In genomic region chr7:23336799-23337283, GRCh38 we compare ENCODE assay signal across 1 cellular context.
A peak's percentile ranks its signal among the peaks of the same experiment; 100 is the strongest.
TF ChIP-seq lines count a peak whose summit lies in the region.

No MANE protein-coding gene starts in this region.

TF ChIP-seq in HepG2, 621 proteins besides CTCF, POLR2A, EP300 and RAD21 (continued from another document and continues in another):
- TF ChIP-seq ZGPAT (CRISPR knock-in tag; IDR thresholded peaks at IDR 0.05), result peak; percentile 60; the same call in 1 of the 2 replicates
- no peak for TF ChIP-seq ZBED4 (CRISPR knock-in tag; IDR thresholded peaks at IDR 0.05; ENCODE audit: borderline replicate concordance)
- TF ChIP-seq GATAD1 (CRISPR knock-in tag; IDR thresholded peaks at IDR 0.05), result no peak
- TF ChIP-seq CSRNP2 (CRISPR knock-in tag; conservative IDR thresholded peaks at IDR 0.05; ENCODE audit: low read depth), result no peak
- TF ChIP-seq PATZ1 (CRISPR knock-in tag; IDR thresholded peaks at IDR 0.05), result peak; percentile 49
- TF ChIP-seq ZNF567 (CRISPR knock-in tag; IDR thresholded peaks at IDR 0.05; ENCODE audit: borderline replicate concordance), result no peak
- TF ChIP-seq SSRP1 (CRISPR knock-in tag; IDR thresholded peaks at IDR 0.05), result no peak
- no peak for TF ChIP-seq ZNF329 (CRISPR knock-in tag; IDR thresholded peaks at IDR 0.05; ENCODE audit: low read depth)
- TF ChIP-seq SNAI1 (CRISPR knock-in tag; IDR thresholded peaks at IDR 0.05; ENCODE audit: borderline replicate concordance), result no peak
- TF ChIP-seq ZFX (CRISPR knock-in tag; IDR thresholded peaks at IDR 0.05; ENCODE audit: low read depth), result no peak
- no peak for TF ChIP-seq SOX6 (IDR thresholded peaks at IDR 0.05)
- peak; percentile 88 for TF ChIP-seq SOX6 (CRISPR knock-in tag; IDR thresholded peaks at IDR 0.05)
- TF ChIP-seq BCL6 (CRISPR knock-in tag; IDR thresholded peaks at IDR 0.05), result peak; percentile 36; the same call in 1 of the 2 replicates
- TF ChIP-seq CENPT (CRISPR knock-in tag; IDR thresholded peaks at IDR 0.05; ENCODE audit: low read depth), result no peak
- peak; percentile 57; the same call in 1 of the 2 replicates for TF ChIP-seq POGZ (CRISPR knock-in tag; IDR thresholded peaks at IDR 0.05)
- TF ChIP-seq FOXA3 (CRISPR knock-in tag; IDR thresholded peaks at IDR 0.05), result peak; percentile 72
- no peak for TF ChIP-seq NFAT5 (CRISPR knock-in tag; IDR thresholded peaks at IDR 0.05)
- TF ChIP-seq HNF4G (IDR thresholded peaks at IDR 0.05; ENCODE audit: borderline replicate concordance, low read depth, low read length), result peak; percentile 44; the same call in 1 of the 2 replicates
- no peak for TF ChIP-seq HNF4G (CRISPR knock-in tag; IDR thresholded peaks at IDR 0.05; ENCODE audit: borderline replicate concordance, low read depth)
- no peak for TF ChIP-seq ZNF382 (CRISPR knock-in tag; IDR thresholded peaks at IDR 0.05; ENCODE audit: borderline replicate concordance)
- TF ChIP-seq NFKBIZ (CRISPR knock-in tag; IDR thresholded peaks at IDR 0.05), result no peak
- TF ChIP-seq SAP130 (CRISPR knock-in tag; IDR thresholded peaks at IDR 0.05; ENCODE audit: low read depth), result peak; percentile 17; the same call in 1 of the 2 replicates
- TF ChIP-seq MAFF (IDR thresholded peaks at IDR 0.05; ENCODE audit: low read depth, low read length), result no peak
- peak; percentile 54 for TF ChIP-seq TCF7 (IDR thresholded peaks at IDR 0.05; ENCODE audit: low read depth)
- TF ChIP-seq MLX (CRISPR knock-in tag; IDR thresholded peaks at IDR 0.05), result peak; percentile 32; the same call in 1 of the 2 replicates
- no peak for TF ChIP-seq NBN (conservative IDR thresholded peaks at IDR 0.05)
- no peak for TF ChIP-seq HMGXB3 (CRISPR knock-in tag; IDR thresholded peaks at IDR 0.05; ENCODE audit: borderline replicate concordance)
- TF ChIP-seq ZNF574 (CRISPR knock-in tag; IDR thresholded peaks at IDR 0.05), result 0 out of 2 replicates have a peak, but pooled peaks have one; percentile 35
- no peak for TF ChIP-seq KDM4B (CRISPR knock-in tag; IDR thresholded peaks at IDR 0.05)
- TF ChIP-seq ZNF460 (CRISPR knock-in tag; IDR thresholded peaks at IDR 0.05; ENCODE audit: borderline replicate concordance), result peak; percentile 81; the same call in 1 of the 2 replicates
- TF ChIP-seq ZNF580 (CRISPR knock-in tag; IDR thresholded peaks at IDR 0.05; ENCODE audit: borderline replicate concordance, low read depth), result no peak
- no peak for TF ChIP-seq GLI4 (CRISPR knock-in tag; IDR thresholded peaks at IDR 0.05; ENCODE audit: borderline replicate concordance)
